21 cellular contexts compared by ENCODE assay signal in the genomic region with DNA sequence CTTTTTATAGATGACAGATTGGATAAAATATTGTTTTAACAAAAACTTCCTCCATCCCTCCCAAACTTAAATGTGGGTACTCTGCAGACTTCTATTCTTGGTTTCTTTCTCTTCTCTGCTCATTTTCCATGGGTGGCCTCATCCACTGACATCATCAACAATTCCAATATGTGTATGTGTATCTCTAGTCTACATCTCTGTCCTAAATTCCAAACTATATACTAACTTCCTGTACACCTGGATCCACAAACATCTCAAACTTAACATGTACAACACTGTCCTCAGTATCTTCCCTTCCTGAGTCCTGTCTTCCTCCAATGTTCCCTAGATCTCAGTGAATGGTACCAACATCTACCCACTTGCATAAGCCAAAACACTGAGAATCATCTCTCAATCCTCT.
"Had no signal": no experiment of that assay in that cellular context is flagged by ENCODE, and none has a peak within 500 bp of the region (broad histone marks: within the 10 kb centered on the region; RNA-seq: fewer than 3 reads in every experiment).

No MANE protein-coding gene starts in this region.

- H3K36me3 ChIP-seq: brain microvascular endothelial cell had no signal

- H3K4me3 ChIP-seq: coronary artery, lower lobe of right lung, testis, upper lobe of left lung had no signal

- H3K4me1 ChIP-seq: lower lobe of right lung, parathyroid adenoma, testis, upper lobe of left lung had no signal

- H3K9me3 ChIP-seq: lower lobe of right lung, neutrophil, testis, upper lobe of left lung had no signal

- ATAC-seq: activated naive CD8-positive, alpha-beta T cell treated with anti-CD3 and anti-CD28 coated beads, Interleukin-2, amount 50 U/mL, for 24 hours; lower lobe of right lung; natural killer cell treated with Interleukin-12 subunit alpha and Interleukin-12 subunit beta and Interleukin-15 and Interleukin-18, amount 100 ng/mL, for 72 hours; sciatic nerve; stimulated activated effector memory CD8-positive, alpha-beta T cell treated with anti-CD3 and anti-CD28 coated beads, Interleukin-12 subunit alpha, Interleukin-12 subunit beta, amount 100 ng/mL, for 72 hours had no signal

- H3K79me2 ChIP-seq: parathyroid adenoma had no signal

- H3K27ac ChIP-seq: brain microvascular endothelial cell, coronary artery, lower lobe of right lung, parathyroid adenoma, testis, upper lobe of left lung, WERI-Rb-1 had no signal

- H3K27me3 ChIP-seq: brain microvascular endothelial cell, neutrophil, testis, upper lobe of left lung had no signal

- H2AFZ ChIP-seq: parathyroid adenoma had no signal

- DNase-seq: activated CD4-positive, alpha-beta T cell treated with anti-CD3 and anti-CD28 coated beads for 1 hour; activated CD8-positive, alpha-beta memory T cell treated with anti-CD3 and anti-CD28 coated beads for 24 hours; activated CD8-positive, alpha-beta memory T cell treated with anti-CD3 and anti-CD28 coated beads, Interleukin-2, amount 50 U/mL, for 48 hours; activated effector memory CD4-positive, alpha-beta T cell treated with Interleukin-2 at 50 U/mL for 16 hours; activated naive CD4-positive, alpha-beta T cell treated with anti-CD3 and anti-CD28 coated beads, Interleukin-2, amount 10 ng/mL, durations not matched to agents 7 days and 5 days; activated naive CD8-positive, alpha-beta T cell treated with anti-CD3 and anti-CD28 coated beads, Interleukin-2, amount 50 U/mL, for 24 hours; activated T-cell treated with anti-CD3 and anti-CD28 coated beads, Interleukin-2, amount 50 U/mL, for 48 hours; anterior cingulate cortex; brain microvascular endothelial cell; effector CD4-positive, alpha-beta T cell; lower lobe of right lung; stimulated activated CD4-positive, alpha-beta T cell treated with anti-CD3 and anti-CD28 coated beads, Interleukin-4, amount 100 ng/mL, for 24 hours; testis; upper lobe of left lung; WERI-Rb-1 had no signal

- H3K9ac ChIP-seq: parathyroid adenoma had no signal
